In genomic region chr17:28661635-28662526, GRCh38 we compare ENCODE assay signal across 8 cellular contexts. TPM values are rescaled to one million over a fixed set of nuclear protein-coding genes. Genes with fewer than 3 reads are reported as not detected.
DNase-seq lines count a peak whose midpoint lies in the region; ATAC-seq and TF ChIP-seq lines count a peak whose summit lies in the region.

A gene with protein sequence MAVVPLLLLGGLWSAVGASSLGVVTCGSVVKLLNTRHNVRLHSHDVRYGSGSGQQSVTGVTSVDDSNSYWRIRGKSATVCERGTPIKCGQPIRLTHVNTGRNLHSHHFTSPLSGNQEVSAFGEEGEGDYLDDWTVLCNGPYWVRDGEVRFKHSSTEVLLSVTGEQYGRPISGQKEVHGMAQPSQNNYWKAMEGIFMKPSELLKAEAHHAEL (minus strand): TSS chr17:28661906. CDS start chr17:28661876, 30 bp downstream.
Gene SUPT6H (plus strand): TSS chr17:28662205. CDS start chr17:28673402, 11,197 bp downstream.

- intact Hi-C loops in activated T-helper 2 cell treated with anti-CD3 and anti-CD28 coated beads, Interferon-gamma antibody, Interleukin-2, Interleukin-4, amounts not matched to agents 10 μg/mL and 5 μg/mL and 100 μg/mL, durations not matched to agents 14 hours and 24 hours and 36 hours (cut with micrococcal nuclease): loop anchor here (1.0 to 5.0 kb wide), 2 partner anchors 16 to 50 kb away; partner anchors contain the start of gene PROCA1

- H3K36me3 ChIP-seq in Loucy (ENCODE audit: insufficient read depth, low read length): no peaks in the 10 kb centered on the region; the same call in 1 of the 2 replicates
- H3K36me3 ChIP-seq in RWPE2 (ENCODE audit: low read depth): peaks cover 44% of the 10 kb centered on the region

- peak within 1 kb of the TSS; percentile 99 for H3K27ac Mint-ChIP-seq in activated T-helper 2 cell treated with anti-CD3 and anti-CD28 coated beads, Interferon-gamma antibody, Interleukin-2, Interleukin-4, amounts not matched to agents 10 μg/mL and 5 μg/mL and 100 μg/mL, durations not matched to agents 14 hours and 24 hours and 36 hours
- peak within 1 kb of the TSS; percentile 98 to 100 (median 98) for H3K27ac Mint-ChIP-seq in nephron
- H3K27ac Mint-ChIP-seq in stimulated activated naive CD8-positive, alpha-beta T cell treated with anti-CD3 and anti-CD28 coated beads, Interleukin-15, Interleukin-2, amounts not matched to agents 100 ng/mL and 50 ng/mL, for 24 hours: peak within 1 kb of the TSS; percentile 100

- H3K27me3 Mint-ChIP-seq in activated T-helper 2 cell treated with anti-CD3 and anti-CD28 coated beads, Interferon-gamma antibody, Interleukin-2, Interleukin-4, amounts not matched to agents 10 μg/mL and 5 μg/mL and 100 μg/mL, durations not matched to agents 14 hours and 24 hours and 36 hours (ENCODE audit: low read depth): no peaks in the 10 kb centered on the region
- H3K27me3 Mint-ChIP-seq in nephron (ENCODE audit: low read depth): no peaks in the 10 kb centered on the region
- no peaks in the 10 kb centered on the region for H3K27me3 Mint-ChIP-seq in stimulated activated naive CD8-positive, alpha-beta T cell treated with anti-CD3 and anti-CD28 coated beads, Interleukin-15, Interleukin-2, amounts not matched to agents 100 ng/mL and 50 ng/mL, for 24 hours

- peak; percentile 81 for ATAC-seq in RWPE2 (ENCODE audit: low read depth)

- H3K27me3 ChIP-seq in Loucy (ENCODE audit: insufficient read depth, low read length, poor library complexity, severe bottlenecking): no peaks in the 10 kb centered on the region
- H3K27me3 ChIP-seq in RWPE2 (ENCODE audit: insufficient read depth, poor library complexity, severe bottlenecking): no peaks in the 10 kb centered on the region

- H3K4me3 ChIP-seq in Loucy (ENCODE audit: low read length, poor library complexity, severe bottlenecking) (peak within 1 kb of the TSS; percentile 91), RWPE2 (ENCODE audit: severe bottlenecking) (peak within 1 kb of the TSS; percentile 70)

- H3K9me3 ChIP-seq in Loucy (ENCODE audit: insufficient read depth, low read depth, low read length) (no peaks in the 10 kb centered on the region), RWPE2 (ENCODE audit: severe bottlenecking) (no peaks in the 10 kb centered on the region)

- no peaks in the 10 kb centered on the region for H3K9me3 Mint-ChIP-seq in activated T-helper 2 cell treated with anti-CD3 and anti-CD28 coated beads, Interferon-gamma antibody, Interleukin-2, Interleukin-4, amounts not matched to agents 10 μg/mL and 5 μg/mL and 100 μg/mL, durations not matched to agents 14 hours and 24 hours and 36 hours
- peaks cover 9% of the 10 kb centered on the region for H3K9me3 Mint-ChIP-seq in nephron
- no peaks in the 10 kb centered on the region for H3K9me3 Mint-ChIP-seq in stimulated activated naive CD8-positive, alpha-beta T cell treated with anti-CD3 and anti-CD28 coated beads, Interleukin-15, Interleukin-2, amounts not matched to agents 100 ng/mL and 50 ng/mL, for 24 hours

- peaks cover 63% of the 10 kb centered on the region for H3K36me3 Mint-ChIP-seq in activated T-helper 2 cell treated with anti-CD3 and anti-CD28 coated beads, Interferon-gamma antibody, Interleukin-2, Interleukin-4, amounts not matched to agents 10 μg/mL and 5 μg/mL and 100 μg/mL, durations not matched to agents 14 hours and 24 hours and 36 hours (ENCODE audit: low read depth)
- H3K36me3 Mint-ChIP-seq in nephron (ENCODE audit: low read depth): peaks cover 68% of the 10 kb centered on the region
- H3K36me3 Mint-ChIP-seq in stimulated activated naive CD8-positive, alpha-beta T cell treated with anti-CD3 and anti-CD28 coated beads, Interleukin-15, Interleukin-2, amounts not matched to agents 100 ng/mL and 50 ng/mL, for 24 hours (ENCODE audit: low read depth): peaks cover 59% of the 10 kb centered on the region

- H2AFZ ChIP-seq in Loucy (ENCODE audit: low read length): peak within 1 kb of the TSS; percentile 99

- peak within 1 kb of the TSS; percentile 68 for H3K27ac ChIP-seq in RWPE2 (ENCODE audit: poor library complexity, severe bottlenecking)

- peak within 1 kb of the TSS; percentile 99 for H3K4me3 Mint-ChIP-seq in activated T-helper 2 cell treated with anti-CD3 and anti-CD28 coated beads, Interferon-gamma antibody, Interleukin-2, Interleukin-4, amounts not matched to agents 10 μg/mL and 5 μg/mL and 100 μg/mL, durations not matched to agents 14 hours and 24 hours and 36 hours (ENCODE audit: low read depth)
- peak within 1 kb of the TSS; percentile 98 to 100 (median 100) for H3K4me3 Mint-ChIP-seq in nephron
- H3K4me3 Mint-ChIP-seq in stimulated activated naive CD8-positive, alpha-beta T cell treated with anti-CD3 and anti-CD28 coated beads, Interleukin-15, Interleukin-2, amounts not matched to agents 100 ng/mL and 50 ng/mL, for 24 hours: peak within 1 kb of the TSS; percentile 100

- DNase-seq in ELR (ENCODE audit: low read depth) (peak; percentile 93), H4 (ENCODE audit: low spot score) (peak; percentile 81), RWPE2 (ENCODE audit: low spot score) (peak; percentile 85), fibroblast of peridontal ligament (ENCODE audit: extremely low read depth) (peak; percentile 85)
- DNase-seq in activated T-helper 2 cell treated with anti-CD3 and anti-CD28 coated beads, Interferon-gamma antibody, Interleukin-2, Interleukin-4, amounts not matched to agents 10 μg/mL and 5 μg/mL and 100 μg/mL, durations not matched to agents 14 hours and 24 hours and 36 hours (ENCODE audit: low spot score): peak; percentile 91

- H3K4me1 Mint-ChIP-seq in activated T-helper 2 cell treated with anti-CD3 and anti-CD28 coated beads, Interferon-gamma antibody, Interleukin-2, Interleukin-4, amounts not matched to agents 10 μg/mL and 5 μg/mL and 100 μg/mL, durations not matched to agents 14 hours and 24 hours and 36 hours (ENCODE audit: low read depth): peaks cover 34% of the 10 kb centered on the region
- H3K4me1 Mint-ChIP-seq in nephron: peaks cover 56% of the 10 kb centered on the region
- peaks cover 54% of the 10 kb centered on the region for H3K4me1 Mint-ChIP-seq in stimulated activated naive CD8-positive, alpha-beta T cell treated with anti-CD3 and anti-CD28 coated beads, Interleukin-15, Interleukin-2, amounts not matched to agents 100 ng/mL and 50 ng/mL, for 24 hours (ENCODE audit: low read depth)

- no peak; the same call in 1 of the 2 replicates for TF ChIP-seq CTCF in Loucy (conservative IDR thresholded peaks at IDR 0.05; ENCODE audit: low read length)
- TF ChIP-seq CTCF in RWPE2 (IDR thresholded peaks at IDR 0.05; ENCODE audit: poor library complexity, severe bottlenecking): no peak
- no peak for TF ChIP-seq CTCF in nephron (IDR thresholded peaks at IDR 0.05; ENCODE audit: unreplicated experiment in 3 of 3)

- peaks cover 53% of the 10 kb centered on the region for H4K20me1 ChIP-seq in Loucy (ENCODE audit: insufficient read depth, low read length, poor library complexity, severe bottlenecking)

- peak within 1 kb of the TSS; percentile 89 for H3K9ac ChIP-seq in Loucy (ENCODE audit: low read depth, low read length, poor library complexity, severe bottlenecking)

- no peaks in the 10 kb centered on the region for H3K9me2 ChIP-seq in Loucy (replicated peaks; ENCODE audit: low read depth, low read length)

- H3K79me2 ChIP-seq in Loucy (ENCODE audit: insufficient read depth, low read length): peaks cover 79% of the 10 kb centered on the region

- peak within 1 kb of the TSS; percentile 97 for H3K4me2 ChIP-seq in Loucy (ENCODE audit: low read depth, low read length, poor library complexity, severe bottlenecking)

- H3F3A ChIP-seq in Loucy (ENCODE audit: low read depth): no peaks in the 10 kb centered on the region

- peaks cover 48% of the 10 kb centered on the region for H3K4me1 ChIP-seq in Loucy (ENCODE audit: insufficient read depth, low read length, poor library complexity, severe bottlenecking)
- H3K4me1 ChIP-seq in RWPE2 (ENCODE audit: insufficient read depth, poor library complexity, severe bottlenecking): peaks cover 8% of the 10 kb centered on the region

RNA-seq across cellular contexts. Expression of the first gene that starts in this region (rescaled TPM):
- 76.6 and 82.9 TPM in 2 replicates for total RNA-seq in H4 (2014; rRNA removed; shearing (Covaris generic))
- total RNA-seq in activated T-helper 2 cell treated with anti-CD3 and anti-CD28 coated beads, Interferon-gamma antibody, Interleukin-2, Interleukin-4, amounts not matched to agents 10 μg/mL and 5 μg/mL and 100 μg/mL, durations not matched to agents 14 hours and 24 hours and 36 hours: 40.3 and 49.2 TPM in 2 replicates

RNA-seq across cellular contexts. Expression of gene SUPT6H, which starts in this region (rescaled TPM):
- total RNA-seq in H4 (2014; rRNA removed; shearing (Covaris generic)): 19.3 and 26.0 TPM in 2 replicates
- 97.5 and 102 TPM in 2 replicates for total RNA-seq in activated T-helper 2 cell treated with anti-CD3 and anti-CD28 coated beads, Interferon-gamma antibody, Interleukin-2, Interleukin-4, amounts not matched to agents 10 μg/mL and 5 μg/mL and 100 μg/mL, durations not matched to agents 14 hours and 24 hours and 36 hours

Comparison
In these comparisons a context has a peak if more than half of its experiments do, and no peak if none do; other contexts are left out.
1. Peak in every context shown above with its lines: DNase-seq, ATAC-seq, H3K4me3 ChIP-seq and H3K27ac ChIP-seq.